8 cellular contexts compared by ENCODE assay signal in genomic region chr14:28756896-28757570, GRCh38. TPM values are rescaled to one million over a fixed set of nuclear protein-coding genes. Genes with fewer than 3 reads are reported as not detected.
DNase-seq lines count a peak whose midpoint lies in the region; ATAC-seq and TF ChIP-seq lines count a peak whose summit lies in the region.

No MANE protein-coding gene starts in this region.

- ATAC-seq in GM21619 (IDR thresholded peaks at IDR 0.05; ENCODE audit: unreplicated experiment) (no peak), HG03520 (IDR thresholded peaks at IDR 0.05; ENCODE audit: unreplicated experiment) (no peak)

- peak; percentile 48 for DNase-seq in EL
- DNase-seq in LoVo (ENCODE audit: low spot score): peak; percentile 12
- no peak for DNase-seq in neural crest cell (ENCODE audit: low read depth, low spot score)
- DNase-seq in NCI-H146 (lab: John Stamatoyannopoulos, UW): no peak
- DNase-seq in NCI-H510A treated with DMSO at 0.1 percent for 48 hours (lab: John Stamatoyannopoulos, UW): no peak

- H3K9me3 Mint-ChIP-seq in neural crest cell: no peaks in the 10 kb centered on the region

- peak overlapping the region; percentile 67 for H3K27ac ChIP-seq in cingulate gyrus (ENCODE audit: low read depth, low read length)

- peak; percentile 70 for TF ChIP-seq CTCF in neural crest cell (conservative IDR thresholded peaks at IDR 0.05)

- no peak overlapping the region for H3K27ac Mint-ChIP-seq in neural crest cell (ENCODE audit: unreplicated experiment)

- H3K27me3 Mint-ChIP-seq in neural crest cell (ENCODE audit: low read depth): peaks cover 96% of the 10 kb centered on the region

- H3K36me3 Mint-ChIP-seq in neural crest cell (ENCODE audit: low read depth): peaks cover 2% of the 10 kb centered on the region

- H3K4me3 Mint-ChIP-seq in neural crest cell: no peak overlapping the region

- peaks cover 12% of the 10 kb centered on the region for H3K4me1 Mint-ChIP-seq in neural crest cell

RNA-seq across cellular contexts. Expression of gene FOXG1, which starts 9.6 kb away (rescaled TPM):
- 0.07 TPM in 1 of 2 replicates, not detected in the other for total RNA-seq in neural crest cell

Comparison
In these comparisons a context has a peak if more than half of its experiments do, and no peak if none do; other contexts are left out.
1. DNase-seq: peak in EL (single experiment) and LoVo (single experiment); none in neural crest cell (single experiment), NCI-H146 (single experiment) and NCI-H510A treated with DMSO at 0.1 percent for 48 hours (single experiment).